1 cellular context compared by ENCODE assay signal in the genomic region with DNA sequence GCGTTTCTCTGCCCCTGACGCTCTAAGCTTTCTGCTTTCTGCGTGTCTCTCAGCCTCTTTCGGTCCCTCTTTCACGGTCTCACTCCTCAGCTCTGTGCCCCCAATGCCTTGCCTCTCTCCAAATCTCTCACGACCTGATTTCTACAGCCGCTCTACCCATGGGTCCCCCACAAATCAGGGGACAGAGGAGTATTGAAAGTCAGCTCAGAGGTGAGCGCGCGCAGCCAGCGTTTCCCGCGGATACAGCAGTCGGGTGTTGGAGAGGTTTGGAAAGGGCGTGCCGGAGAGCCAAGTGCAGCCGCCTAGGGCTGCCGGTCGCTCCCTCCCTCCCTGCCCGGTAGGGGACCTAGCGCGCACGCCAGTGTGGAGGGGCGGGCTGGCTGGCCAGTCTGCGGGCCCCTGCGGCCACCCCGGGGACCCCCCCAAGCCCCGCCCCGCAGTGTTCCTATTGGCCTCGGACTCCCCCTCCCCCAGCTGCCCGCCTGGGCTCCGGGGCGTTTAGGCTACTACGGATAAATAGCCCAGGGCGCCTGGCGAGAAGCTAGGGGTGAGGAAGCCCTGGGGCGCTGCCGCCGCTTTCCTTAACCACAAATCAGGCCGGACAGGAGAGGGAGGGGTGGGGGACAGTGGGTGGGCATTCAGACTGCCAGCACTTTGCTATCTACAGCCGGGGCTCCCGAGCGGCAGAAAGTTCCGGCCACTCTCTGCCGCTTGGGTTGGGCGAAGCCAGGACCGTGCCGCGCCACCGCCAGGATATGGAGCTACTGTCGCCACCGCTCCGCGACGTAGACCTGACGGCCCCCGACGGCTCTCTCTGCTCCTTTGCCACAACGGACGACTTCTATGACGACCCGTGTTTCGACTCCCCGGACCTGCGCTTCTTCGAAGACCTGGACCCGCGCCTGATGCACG.
TF ChIP-seq lines count a peak whose summit lies in the region.

Gene MYOD1, plus strand, starts transcription at position 544 of the 912 bp plus-strand sequence. Its CDS starts 212 bp downstream, at position 756.

TF ChIP-seq in endothelial cell of umbilical vein, 7 proteins besides CTCF, POLR2A, EP300 and RAD21:
- TF ChIP-seq EZH2 (IDR thresholded peaks at IDR 0.05; ENCODE audit: borderline replicate concordance, low read depth, low read length, severe bottlenecking) (no peak), JUN (IDR thresholded peaks at IDR 0.05; ENCODE audit: borderline replicate concordance, insufficient read depth, insufficient read length, low read depth) (no peak), POLR2AphosphoS5 (IDR thresholded peaks at IDR 0.05; ENCODE audit: insufficient read depth, low read depth, low read length) (no peak), MYC (IDR thresholded peaks at IDR 0.05; ENCODE audit: low read depth, low read length) (no peak), GATA2 (IDR thresholded peaks at IDR 0.05; ENCODE audit: insufficient read depth, insufficient read length, low read depth, low read length) (no peak), FOS (IDR thresholded peaks at IDR 0.05; ENCODE audit: borderline replicate concordance, insufficient read depth, low read length) (no peak)
- TF ChIP-seq, protein P1, sequence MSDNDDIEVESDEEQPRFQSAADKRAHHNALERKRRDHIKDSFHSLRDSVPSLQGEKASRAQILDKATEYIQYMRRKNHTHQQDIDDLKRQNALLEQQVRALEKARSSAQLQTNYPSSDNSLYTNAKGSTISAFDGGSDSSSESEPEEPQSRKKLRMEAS (IDR thresholded peaks at IDR 0.05; ENCODE audit: insufficient read depth, insufficient read length), result no peak
